Comparison of ENCODE assay signal across 9 cellular contexts in the genomic region with DNA sequence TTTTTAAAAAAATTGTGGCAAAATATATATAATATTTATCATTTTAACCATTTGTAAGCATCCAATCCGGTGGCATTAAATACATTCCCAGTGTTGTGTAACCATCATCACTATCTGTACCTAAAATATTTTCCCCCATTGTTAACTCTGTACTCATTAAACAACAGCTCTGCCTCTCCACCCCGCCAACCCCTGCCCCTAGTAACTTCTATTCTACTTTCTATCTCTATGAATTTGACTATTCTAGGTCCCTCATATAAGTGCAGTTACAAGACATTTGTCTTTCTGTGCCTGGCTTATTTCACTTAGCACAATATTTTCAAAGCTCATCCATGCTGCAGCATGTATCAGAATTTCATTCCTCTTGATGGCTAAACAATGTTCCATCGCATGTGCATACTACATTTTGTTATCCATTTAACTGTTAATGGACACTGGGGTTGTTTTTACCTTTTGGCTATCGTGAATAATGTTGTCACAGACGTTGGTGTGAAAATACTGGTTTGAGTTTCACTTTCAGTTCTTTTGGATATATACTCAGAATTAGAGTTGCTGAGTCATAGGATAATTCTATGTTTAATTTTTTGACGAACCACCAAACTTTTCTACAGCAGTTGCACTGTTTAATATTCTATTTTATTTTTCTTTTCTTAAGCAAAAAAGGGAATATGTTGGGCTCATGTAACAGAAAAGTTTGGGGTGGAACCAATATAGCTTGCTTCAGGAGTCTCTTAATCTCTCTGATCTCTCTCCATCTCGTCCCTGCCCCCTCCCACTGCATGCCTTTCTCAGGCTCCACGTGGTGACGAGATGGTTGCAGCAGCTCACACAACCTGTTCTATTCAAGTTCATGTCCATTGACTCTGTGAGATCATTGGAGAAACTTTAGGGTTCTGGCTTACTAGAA. TPM values are rescaled to one million over a fixed set of nuclear protein-coding genes. Genes with fewer than 3 reads are reported as not detected.
DNase-seq lines count a peak whose midpoint lies in the region; TF ChIP-seq lines count a peak whose summit lies in the region.
"Had no signal": no experiment of that assay in that cellular context is flagged by ENCODE, and none has a peak within 500 bp of the region (broad histone marks: within the 10 kb centered on the region; RNA-seq: fewer than 3 reads in every experiment).

No MANE protein-coding gene starts in this region.

- no peak overlapping the region for H2BK120ac ChIP-seq in H9 (ENCODE audit: low read depth, low read length, poor library complexity, severe bottlenecking)

- H4K5ac ChIP-seq in H9 (ENCODE audit: insufficient read length, low read depth, low read length), result no peak overlapping the region

- H3K4me3 Mint-ChIP-seq in H9, result no peak overlapping the region

- H2BK12ac ChIP-seq in H9 (ENCODE audit: insufficient read length, low read depth, low read length), result no peak overlapping the region

- no peaks in the 10 kb centered on the region for H3K79me1 ChIP-seq in H9 (ENCODE audit: insufficient read depth, low read depth, low read length, poor library complexity, severe bottlenecking)

- H3K36me3 ChIP-seq in KOPT-K1 (ENCODE audit: insufficient read depth, low read length), result no peaks in the 10 kb centered on the region

- no peak overlapping the region for H3K18ac ChIP-seq in H9 (ENCODE audit: insufficient read length, low read depth, low read length)

- no peak overlapping the region for H4K91ac ChIP-seq in H9 (ENCODE audit: insufficient read length, low read depth, low read length)

- DNase-seq in NK-92 treated with Interleukin-12 subunit alpha and Interleukin-12 subunit beta, amount 100 ng/mL, for 24 hours (lab: John Stamatoyannopoulos, UW), result peak; percentile 38
- DNase-seq in NK-92 (lab: John Stamatoyannopoulos, UW; ENCODE audit: unreplicated experiment) (no peak), astrocyte of the spinal cord (ENCODE audit: low read depth, low spot score) (peak; percentile 8), H9 (no peak), activated gamma-delta T cell treated with Interleukin-2 at 50 U/mL for 16 hours (no peak), NCI-H2029 treated with DMSO at 0.1 percent for 48 hours (lab: John Stamatoyannopoulos, UW) (no peak)
- DNase-seq in stimulated activated CD8-positive, alpha-beta memory T cell treated with anti-CD3 and anti-CD28 coated beads, Interleukin-4, amount 100 ng/mL, for 48 hours, result peak; percentile 48
- DNase-seq: activated CD4-positive, CD25-positive, alpha-beta regulatory T cell treated with anti-CD3 and anti-CD28 coated beads, Interleukin-2, amount 50 U/mL, for 72 hours had no signal

- no peak overlapping the region for H2AK5ac ChIP-seq in H9 (ENCODE audit: insufficient read length, low read length)

- no peaks in the 10 kb centered on the region for H3K9me3 Mint-ChIP-seq in H9

- H3K27ac Mint-ChIP-seq in H9, result no peak overlapping the region

- no peak overlapping the region for H2BK15ac ChIP-seq in H9 (ENCODE audit: low read depth, low read length)

- no peaks in the 10 kb centered on the region; a peak in 1 of 7 replicates for H3K36me3 Mint-ChIP-seq in H9 (ENCODE audit: insufficient read depth in 1 of 3, low read depth in 3 of 3)

- no peak overlapping the region for H3K4me3 ChIP-seq in astrocyte of the spinal cord (ENCODE audit: low read depth, low read length)

- no peak overlapping the region for H4K8ac ChIP-seq in H9 (replicated peaks; ENCODE audit: insufficient read length, low read depth, low read length)

- H3K23ac ChIP-seq in H9 (ENCODE audit: insufficient read length, low read depth, low read length), result no peak overlapping the region

- no peak overlapping the region for H2BK5ac ChIP-seq in H9 (ENCODE audit: insufficient read length, low read length)

- H3K56ac ChIP-seq in H9 (ENCODE audit: insufficient read length, low read depth, low read length), result no peak overlapping the region

- no peak overlapping the region for H2AFZ ChIP-seq in H9 (ENCODE audit: low read length)

- peaks cover 6% of the 10 kb centered on the region for H3K27me3 Mint-ChIP-seq in H9 (ENCODE audit: low read depth)

- TF ChIP-seq CTCF in astrocyte of the spinal cord (IDR thresholded peaks at IDR 0.05; ENCODE audit: low read depth, low read length) (no peak), H9 (conservative IDR thresholded peaks at IDR 0.05) (no peak)

- H3K14ac ChIP-seq in H9 (ENCODE audit: insufficient read depth, low read length), result no peak overlapping the region

- H3K23me2 ChIP-seq in H9 (ENCODE audit: insufficient read length, low read depth, low read length, poor library complexity, severe bottlenecking), result no peaks in the 10 kb centered on the region

- no peak overlapping the region for H3K9ac ChIP-seq in H9 (ENCODE audit: extremely low read depth, insufficient read length, low read length)

- WGBS in H9 (ENCODE audit: extremely low coverage, insufficient read length, low lambda C conversion rate), result no CpG with 5 or more reads among the region's 9 CpGs

- H3K4me1 Mint-ChIP-seq in H9, result peaks cover under 1 to 2% of the 10 kb centered on the region in 2 experiments; a peak in 2 of 4 replicates

- H2BK20ac ChIP-seq in H9 (ENCODE audit: low read depth, low read length, poor library complexity, severe bottlenecking), result no peak overlapping the region

- H3K27ac ChIP-seq in KOPT-K1 (ENCODE audit: low read depth, low read length, poor library complexity, severe bottlenecking) (peak overlapping the region; percentile 69), H9 (ENCODE audit: insufficient read length, low read depth, low read length) (no peak overlapping the region)

- H3K4me1 ChIP-seq in H9 (ENCODE audit: insufficient read depth, low read length), result no peaks in the 10 kb centered on the region

- H3K27me3 ChIP-seq in H9 (ENCODE audit: insufficient read depth, low read length), result no peaks in the 10 kb centered on the region

- no peak overlapping the region for H3K4ac ChIP-seq in H9 (ENCODE audit: low read depth, low read length)

- no peak overlapping the region for H3K4me2 ChIP-seq in H9 (ENCODE audit: insufficient read depth, insufficient read length, low read length)

- in situ Hi-C loops in astrocyte of the spinal cord (cut with HindIII; ENCODE audit: low sequenced_read_pairs), result no loop called here

- H3K9me3 ChIP-seq in KOPT-K1 (ENCODE audit: insufficient read depth, low read length, poor library complexity, severe bottlenecking) (no peaks in the 10 kb centered on the region), H9 (ENCODE audit: control insufficient read depth, low read depth, low read length) (no peaks in the 10 kb centered on the region)

- no peak overlapping the region for H3T11ph ChIP-seq in H9 (ENCODE audit: low read length)

- H3K79me2 ChIP-seq in H9 (ENCODE audit: insufficient read depth, low read length), result no peaks in the 10 kb centered on the region

- H4K20me1 ChIP-seq in H9 (ENCODE audit: control insufficient read depth, insufficient read depth, insufficient read length), result no peaks in the 10 kb centered on the region

RNA-seq across cellular contexts. Expression of a gene that starts 25.2 kb away (rescaled TPM):
- 5.7 and 7.0 TPM in 2 replicates for total RNA-seq in H9 (2021)

RNA-seq across cellular contexts. Expression of a gene that starts 28.7 kb away (rescaled TPM):
- total RNA-seq in H9 (2021), result 0.90 and 1.3 TPM in 2 replicates

Comparison
In these comparisons a context has a peak if more than half of its experiments do, and no peak if none do; other contexts are left out.
1. DNase-seq: peak in NK-92 treated with Interleukin-12 subunit alpha and Interleukin-12 subunit beta, amount 100 ng/mL, for 24 hours (single experiment), astrocyte of the spinal cord (single experiment) and stimulated activated CD8-positive, alpha-beta memory T cell treated with anti-CD3 and anti-CD28 coated beads, Interleukin-4, amount 100 ng/mL, for 48 hours (single experiment); none in NK-92 (single experiment), H9 (single experiment), activated gamma-delta T cell treated with Interleukin-2 at 50 U/mL for 16 hours (single experiment) and NCI-H2029 treated with DMSO at 0.1 percent for 48 hours (single experiment).